ENCODE assay signal across 16 cellular contexts in genomic region chr11:102359372-102359771, GRCh38. TPM values are rescaled to one million over a fixed set of nuclear protein-coding genes. Genes with fewer than 3 reads are reported as not detected.
DNase-seq lines count a peak whose midpoint lies in the region; ATAC-seq, FAIRE-seq and TF ChIP-seq lines count a peak whose summit lies in the region.
"Had no signal": no experiment of that assay in that cellular context is flagged by ENCODE, and none has a peak within 500 bp of the region (broad histone marks: within the 10 kb centered on the region; RNA-seq: fewer than 3 reads in every experiment).

No MANE protein-coding gene starts in this region.

- no peak for TF ChIP-seq EP300 in HepG2 (IDR thresholded peaks at IDR 0.05; ENCODE audit: low read depth in 2 of 2, low read length in 2 of 2)
- no peak for TF ChIP-seq EP300 in HepG2 (CRISPR knock-in tag; IDR thresholded peaks at IDR 0.05; ENCODE audit: borderline replicate concordance)

- H3K27me3 Mint-ChIP-seq in CD8-positive, alpha-beta T cell (ENCODE audit: low read depth): no peaks in the 10 kb centered on the region
- no peaks in the 10 kb centered on the region for H3K27me3 Mint-ChIP-seq in astrocyte (ENCODE audit: low read depth, unreplicated experiment)

- H3K4me2 ChIP-seq in HepG2 (ENCODE audit: low read depth, low read length): no peak overlapping the region
- no peak overlapping the region for H3K4me2 ChIP-seq in astrocyte (ENCODE audit: low read length)
- H3K4me2 ChIP-seq: A549 had no signal

- no peak overlapping the region for H3K4me3 ChIP-seq in HepG2 (replicated peaks in 1 of 3; ENCODE audit: insufficient read depth in 1 of 3, low read depth in 2 of 3, low read length in 3 of 3)
- no peak overlapping the region for H3K4me3 ChIP-seq in right lobe of liver
- H3K4me3 ChIP-seq in CD8-positive, alpha-beta T cell (ENCODE audit: low read depth, low read length): no peak overlapping the region
- no peak overlapping the region for H3K4me3 ChIP-seq in astrocyte (ENCODE audit: insufficient read depth, low read depth, low read length)
- no peak overlapping the region for H3K4me3 ChIP-seq in thymus (ENCODE audit: low read length)
- H3K4me3 ChIP-seq: A549, GM12878 had no signal

- peaks cover 15 to 57% of the 10 kb centered on the region in 2 experiments for H3K36me3 ChIP-seq in HepG2 (replicated peaks in 1 of 2; ENCODE audit: control insufficient read depth in 1 of 2, insufficient read depth in 2 of 2, low read length in 2 of 2)
- peaks cover 2 to 44% (median 14%) of the 10 kb centered on the region in 4 donors for H3K36me3 ChIP-seq in right lobe of liver
- peaks cover 11% of the 10 kb centered on the region for H3K36me3 ChIP-seq in CD8-positive, alpha-beta T cell (ENCODE audit: insufficient read depth, low read length)
- peaks cover 25% of the 10 kb centered on the region for H3K36me3 ChIP-seq in astrocyte (ENCODE audit: insufficient read depth, low read length)
- H3K36me3 ChIP-seq in thymus (ENCODE audit: control insufficient read depth, insufficient read depth): peaks cover 3% of the 10 kb centered on the region

- TF ChIP-seq POLR2A in HepG2 (IDR thresholded peaks at IDR 0.05; ENCODE audit: insufficient read depth in 1 of 2, low read depth in 2 of 2, low read length in 2 of 2) (no peak), right lobe of liver (IDR thresholded peaks at IDR 0.05) (no peak)

- H3K4me1 ChIP-seq in HepG2 (ENCODE audit: insufficient read depth, low read length) (peaks cover 6% of the 10 kb centered on the region; the same call in 1 of the 2 replicates), right lobe of liver (no peaks in the 10 kb centered on the region), astrocyte (ENCODE audit: insufficient read depth, low read length) (no peaks in the 10 kb centered on the region), thymus (ENCODE audit: control insufficient read depth, insufficient read depth, low read length) (peaks cover 13% of the 10 kb centered on the region)
- peaks cover 45% of the 10 kb centered on the region for H3K4me1 ChIP-seq in CD8-positive, alpha-beta T cell (ENCODE audit: insufficient read depth, low read length)
- H3K4me1 ChIP-seq: A549, BE2C had no signal

- CTCF ChIA-PET in HepG2 (lab: Yijun Ruan, JAX; ENCODE audit: low intra/inter-chr PET ratio, low total read pairs): no interaction called here
- CTCF ChIA-PET in CD8-positive, alpha-beta T cell (lab: Charles Lee): interaction anchor here (0.9 to 2.3 kb wide), 6 partner anchors 8 to 253 kb away, joined by 3 to 8 read pairs (median 4); no protein-coding TSS in a partner anchor

- intact Hi-C loops in HepG2 (cut with micrococcal nuclease; ENCODE audit: unreplicated experiment) (no loop called here), right lobe of liver (cut with DNase I) (loop anchor here in 1 of 2 donors (10.0 kb wide), 1 partner anchor 65 kb away; no protein-coding TSS in a partner anchor)
- intact Hi-C loops in CD8-positive, alpha-beta T cell (cut with DNase I, micrococcal nuclease): loop anchor here in 1 of 2 experiments (1.0 kb wide), 1 partner anchor 9 kb away; no protein-coding TSS in a partner anchor

- TF ChIP-seq CTCF in HepG2 (CRISPR knock-in tag; IDR thresholded peaks at IDR 0.05) (no peak), right lobe of liver (IDR thresholded peaks at IDR 0.05) (no peak), astrocyte (IDR thresholded peaks at IDR 0.05; ENCODE audit: insufficient read depth, low read depth, low read length) (no peak)
- no peak for TF ChIP-seq CTCF in CD8-positive, alpha-beta T cell (IDR thresholded peaks at IDR 0.05)

- H3K27ac ChIP-seq in HepG2 (ENCODE audit: extremely low read length, insufficient read depth, low read length) (no peak overlapping the region), right lobe of liver (no peak overlapping the region), astrocyte (ENCODE audit: low read depth, low read length) (no peak overlapping the region), thymus (ENCODE audit: low read depth) (peak overlapping the region; percentile 46)
- H3K27ac ChIP-seq in CD8-positive, alpha-beta T cell (ENCODE audit: low read depth, low read length): no peak overlapping the region
- H3K27ac ChIP-seq: A549, C4-2B had no signal

- no peak overlapping the region for H3K4me3 Mint-ChIP-seq in CD8-positive, alpha-beta T cell
- H3K4me3 Mint-ChIP-seq in astrocyte (ENCODE audit: unreplicated experiment): no peak overlapping the region
- H3K4me3 Mint-ChIP-seq: H9 had no signal

- H4K20me1 ChIP-seq in HepG2 (ENCODE audit: insufficient read depth, low read length) (no peaks in the 10 kb centered on the region; the same call in 1 of the 2 replicates), astrocyte (ENCODE audit: insufficient read depth, low read length) (peaks cover 58% of the 10 kb centered on the region)

- 99% methylated on average over 3 of the region's 3 CpGs for WGBS in HepG2 (ENCODE audit: low lambda C conversion rate)
- 64% methylated on average over 3 of the region's 3 CpGs for WGBS in right lobe of liver (ENCODE audit: insufficient coverage, low coverage, low lambda C conversion rate, missing lambda C conversion rate)
- WGBS in thymus: 82% methylated on average over 3 of the region's 3 CpGs

- TF ChIP-seq RAD21 in HepG2 (CRISPR knock-in tag; IDR thresholded peaks at IDR 0.05): no peak

- H3K9ac ChIP-seq in HepG2 (ENCODE audit: insufficient read depth, low read depth, low read length) (no peak overlapping the region), astrocyte (ENCODE audit: low read length) (no peak overlapping the region)

- no peak overlapping the region for H2AFZ ChIP-seq in HepG2 (ENCODE audit: low read length)
- no peak overlapping the region for H2AFZ ChIP-seq in astrocyte (ENCODE audit: low read depth, low read length)

- peaks cover 68% of the 10 kb centered on the region for H3K4me1 Mint-ChIP-seq in CD8-positive, alpha-beta T cell (ENCODE audit: low read depth)
- H3K4me1 Mint-ChIP-seq in astrocyte (ENCODE audit: low read depth, unreplicated experiment): peaks cover 11% of the 10 kb centered on the region
- H3K4me1 Mint-ChIP-seq: H9 had no signal

- in situ Hi-C loops in HepG2 (cut with HindIII; ENCODE audit: extremely low pct_ligation_motif_present, low pct_unique_long_range_greater_than_20kb): no loop called here

- ATAC-seq in HepG2 (no peak), right lobe of liver (no peak), GM19452 (IDR thresholded peaks at IDR 0.05; ENCODE audit: unreplicated experiment) (no peak)
- ATAC-seq in CD8-positive, alpha-beta T cell: no peak
- ATAC-seq: A549, GM12878 had no signal

- POLR2A ChIA-PET in HepG2 (lab: Yijun Ruan, JAX): no interaction called here
- POLR2A ChIA-PET in CD8-positive, alpha-beta T cell (lab: Charles Lee): interaction anchor here (0.7 kb wide), 1 partner anchor 14 kb away, joined by 3 read pairs; no protein-coding TSS in a partner anchor

- H3K27ac Mint-ChIP-seq in CD8-positive, alpha-beta T cell: peak overlapping the region; percentile 41
- H3K27ac Mint-ChIP-seq in astrocyte (ENCODE audit: unreplicated experiment): no peak overlapping the region
- H3K27ac Mint-ChIP-seq: H9 had no signal

- DNase-seq in HepG2 (ENCODE audit: low spot score) (no peak), right lobe of liver (no peak), astrocyte (ENCODE audit: low read depth) (no peak), NCI-H1930 (lab: John Stamatoyannopoulos, UW) (no peak)
- DNase-seq in CD8-positive, alpha-beta T cell: no peak
- DNase-seq: BE2C, Calu3, DMS 273 treated with DMSO at 0.1 percent for 48 hours, DMS79, GOT3, H9 had no signal

- peaks cover 79% of the 10 kb centered on the region for H3K36me3 Mint-ChIP-seq in CD8-positive, alpha-beta T cell
- H3K36me3 Mint-ChIP-seq in astrocyte (ENCODE audit: low read depth, unreplicated experiment): peaks cover 27% of the 10 kb centered on the region

- no TSS peak for BruUV-seq in HepG2 (replicated peaks; lab: Mats Ljungman, UMichigan)

- H3K27me3 ChIP-seq in HepG2 (ENCODE audit: control insufficient read depth in 1 of 2, insufficient read depth in 2 of 2, low read length in 2 of 2) (no peaks in the 10 kb centered on the region), right lobe of liver (no peaks in the 10 kb centered on the region), astrocyte (ENCODE audit: insufficient read depth, low read length) (no peaks in the 10 kb centered on the region), thymus (ENCODE audit: control insufficient read depth, insufficient read depth) (no peaks in the 10 kb centered on the region)
- H3K27me3 ChIP-seq in CD8-positive, alpha-beta T cell (ENCODE audit: insufficient read depth, low read length): no peaks in the 10 kb centered on the region
- H3K27me3 ChIP-seq: BE2C had no signal

- FAIRE-seq in HepG2 (lab: Jason Lieb, UNC) (no peak), astrocyte (lab: Jason Lieb, UNC) (peak; percentile 52)
- FAIRE-seq: A549, GM12878 had no signal

- peaks cover 13% of the 10 kb centered on the region for H3K9me3 Mint-ChIP-seq in CD8-positive, alpha-beta T cell
- no peaks in the 10 kb centered on the region for H3K9me3 Mint-ChIP-seq in astrocyte (ENCODE audit: unreplicated experiment)

- H3K79me2 ChIP-seq in HepG2 (ENCODE audit: insufficient read depth, low read length) (peaks cover 51% of the 10 kb centered on the region), astrocyte (ENCODE audit: insufficient read depth, low read length) (peaks cover 79% of the 10 kb centered on the region)

- H3K9me3 ChIP-seq in HepG2 (ENCODE audit: low read length) (peaks cover 5% of the 10 kb centered on the region; the same call in 1 of the 2 replicates), right lobe of liver (peaks cover 0 to 5% (median 0%) of the 10 kb centered on the region in 4 donors), astrocyte (ENCODE audit: insufficient read depth, low read depth, low read length) (no peaks in the 10 kb centered on the region), thymus (ENCODE audit: control insufficient read depth) (no peaks in the 10 kb centered on the region)
- H3K9me3 ChIP-seq in CD8-positive, alpha-beta T cell (ENCODE audit: low read length): peaks cover 5% of the 10 kb centered on the region
- H3K9me3 ChIP-seq: BE2C had no signal

RNA-seq across cellular contexts. Expression of gene BIRC2, which starts 12.4 kb away (rescaled TPM):
- total RNA-seq in HepG2 (2016; rRNA removed; fragmentation: Illumina TruSeq; extraction: Trizol): 61.7 and 83.2 TPM in 2 replicates
- total RNA-seq in HepG2 (2016; cell fraction: cytosol; rRNA removed; fragmentation: Illumina TruSeq; extraction: Trizol; ENCODE audit: low read depth): 25.1 and 31.7 TPM in 2 replicates
- total RNA-seq in HepG2 (2016; cell fraction: insoluble cytoplasmic fraction; rRNA removed; fragmentation: Illumina TruSeq; extraction: Trizol): 61.7 and 79.4 TPM in 2 replicates
- 42.0 and 43.8 TPM in 2 replicates for total RNA-seq in HepG2 (2016; cell fraction: membrane; rRNA removed; fragmentation: Illumina TruSeq; extraction: Trizol)
- total RNA-seq in HepG2 (2016; cell fraction: nucleus; rRNA removed; fragmentation: Illumina TruSeq; extraction: Trizol): 77.0 and 77.1 TPM in 2 replicates
- polyA plus RNA-seq in HepG2 (2011; rRNA removed): 59.2 and 62.2 TPM in 2 replicates
- polyA plus RNA-seq in HepG2 (2011; cell fraction: cytosol; rRNA removed): 27.3 and 42.8 TPM in 2 replicates
- 60.1 and 69.2 TPM in 2 replicates for polyA plus RNA-seq in HepG2 (2011; cell fraction: nucleus; rRNA removed)
- 35.9 and 38.7 TPM in 2 replicates for polyA plus RNA-seq in HepG2 (2012)
- 7.7 and 9.4 TPM in 2 replicates for polyA plus RNA-seq in HepG2 (2016; cell fraction: cytosol; fragmentation: Illumina TruSeq; extraction: Trizol; ENCODE audit: low read depth)
- 58.0 and 61.2 TPM in 2 replicates for polyA plus RNA-seq in HepG2 (2016; cell fraction: insoluble cytoplasmic fraction; fragmentation: Illumina TruSeq; extraction: Trizol; ENCODE audit: low read depth)
- polyA plus RNA-seq in HepG2 (2016; cell fraction: membrane; fragmentation: Illumina TruSeq; extraction: Trizol; ENCODE audit: low read depth): 16.9 and 19.1 TPM in 2 replicates
- 60.1 and 64.2 TPM in 2 replicates for polyA plus RNA-seq in HepG2 (2016; cell fraction: nucleus; fragmentation: Illumina TruSeq; extraction: Trizol; ENCODE audit: insufficient read depth, low read depth)
- 26.8 and 53.5 TPM in 2 replicates for polyA minus RNA-seq in HepG2 (2011; rRNA and poly(A)+ RNA removed; ENCODE audit: low replicate concordance)
- 26.7 and 30.0 TPM in 2 replicates for polyA minus RNA-seq in HepG2 (2011; cell fraction: cytosol; rRNA and poly(A)+ RNA removed)
- 152 and 170 TPM in 2 replicates for polyA minus RNA-seq in HepG2 (2011; cell fraction: nucleus; rRNA and poly(A)+ RNA removed)
- 10 to 100 TPM; 20.2 to 26.6 (median 25.3) TPM for total RNA-seq in right lobe of liver
- 100 to 1,000 TPM; 161 to 178 TPM for total RNA-seq in CD8-positive, alpha-beta T cell
- total RNA-seq in astrocyte: 69.9 and 72.0 TPM in 2 replicates
- polyA plus RNA-seq in thymus: 95.9 TPM

RNA-seq across cellular contexts. Expression of gene BIRC3, which starts 42.1 kb away (rescaled TPM):
- total RNA-seq in HepG2 (2016; rRNA removed; fragmentation: Illumina TruSeq; extraction: Trizol) (4.2 and 7.5 TPM in 2 replicates), right lobe of liver (100 to 1,000 TPM in 1 of 6 experiments, 10 to 100 TPM in 2, 1 to 10 TPM in 3; 1.6 to 106 (median 15.2) TPM), astrocyte (2.2 and 2.6 TPM in 2 replicates)
- total RNA-seq in HepG2 (2016; cell fraction: cytosol; rRNA removed; fragmentation: Illumina TruSeq; extraction: Trizol; ENCODE audit: low read depth): 0.40 and 0.71 TPM in 2 replicates
- total RNA-seq in HepG2 (2016; cell fraction: insoluble cytoplasmic fraction; rRNA removed; fragmentation: Illumina TruSeq; extraction: Trizol): 4.6 and 6.5 TPM in 2 replicates
- total RNA-seq in HepG2 (2016; cell fraction: membrane; rRNA removed; fragmentation: Illumina TruSeq; extraction: Trizol): 2.8 and 3.6 TPM in 2 replicates
- 2.7 and 2.9 TPM in 2 replicates for total RNA-seq in HepG2 (2016; cell fraction: nucleus; rRNA removed; fragmentation: Illumina TruSeq; extraction: Trizol)
- polyA plus RNA-seq in HepG2 (2011; rRNA removed) (0.41 and 0.50 TPM in 2 replicates), thymus (73.7 TPM)
- polyA plus RNA-seq in HepG2 (2011; cell fraction: cytosol; rRNA removed): 0.21 and 0.51 TPM in 2 replicates
- polyA plus RNA-seq in HepG2 (2011; cell fraction: nucleus; rRNA removed): 0.18 and 0.52 TPM in 2 replicates
- 0.56 and 1.1 TPM in 2 replicates for polyA plus RNA-seq in HepG2 (2012)
- 0.20 TPM in 2 replicates for polyA plus RNA-seq in HepG2 (2016; cell fraction: cytosol; fragmentation: Illumina TruSeq; extraction: Trizol; ENCODE audit: low read depth)
- polyA plus RNA-seq in HepG2 (2016; cell fraction: insoluble cytoplasmic fraction; fragmentation: Illumina TruSeq; extraction: Trizol; ENCODE audit: low read depth): 4.2 and 5.5 TPM in 2 replicates
- polyA plus RNA-seq in HepG2 (2016; cell fraction: membrane; fragmentation: Illumina TruSeq; extraction: Trizol; ENCODE audit: low read depth): 1.1 and 1.2 TPM in 2 replicates
- polyA plus RNA-seq in HepG2 (2016; cell fraction: nucleus; fragmentation: Illumina TruSeq; extraction: Trizol; ENCODE audit: insufficient read depth, low read depth): 2.7 and 3.7 TPM in 2 replicates
- polyA minus RNA-seq in HepG2 (2011; rRNA and poly(A)+ RNA removed; ENCODE audit: low replicate concordance): 0.10 and 3.6 TPM in 2 replicates
- polyA minus RNA-seq in HepG2 (2011; cell fraction: cytosol; rRNA and poly(A)+ RNA removed): 0.99 and 1.6 TPM in 2 replicates
- polyA minus RNA-seq in HepG2 (2011; cell fraction: nucleus; rRNA and poly(A)+ RNA removed): 0.52 and 1.2 TPM in 2 replicates
- 10 to 100 TPM; 88.0 to 90.4 TPM for total RNA-seq in CD8-positive, alpha-beta T cell
